Comparison of ENCODE assay signal across 8 cellular contexts in the genomic region with DNA sequence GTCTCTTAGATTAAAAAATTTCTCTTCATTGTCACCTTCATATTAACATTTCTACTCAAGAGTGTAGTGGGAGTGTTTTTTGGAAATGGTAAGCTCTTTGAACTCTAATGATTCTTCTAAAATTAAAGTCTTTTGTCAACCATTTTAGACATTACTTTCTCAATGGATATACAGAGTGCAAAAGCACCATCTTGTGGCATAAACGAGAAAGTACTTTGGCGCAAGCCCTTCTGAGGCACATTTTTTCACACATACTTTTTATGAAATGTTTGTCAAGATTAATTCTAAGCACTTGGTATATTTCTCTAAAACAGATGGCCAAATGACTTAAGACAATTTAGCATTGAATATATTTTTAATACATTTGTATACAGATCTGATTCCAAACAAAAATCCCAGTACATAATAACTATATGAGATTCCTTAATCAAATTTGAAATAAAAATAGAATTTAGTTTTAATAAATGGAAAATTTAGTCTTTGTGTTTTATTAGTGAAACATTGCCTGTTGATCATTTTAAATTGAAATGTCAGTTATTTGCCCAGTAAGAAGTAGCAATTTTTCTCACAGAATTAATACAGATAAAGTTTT.
DNase-seq lines count a peak whose midpoint lies in the region; ATAC-seq and TF ChIP-seq lines count a peak whose summit lies in the region.

No MANE protein-coding gene starts in this region.

- H3K27me3 Mint-ChIP-seq in endothelial cell (ENCODE audit: unreplicated experiment) (no peaks in the 10 kb centered on the region), naive B cell (peaks cover 0 to 12% (median 0%) of the 10 kb centered on the region in 3 donors)
- H3K27me3 Mint-ChIP-seq in T-helper 2 cell treated with Interferon-gamma antibody and Interleukin-4, amounts not matched to agents 5 μg/mL and 100 μg/mL, for 36 hours (ENCODE audit: low read depth) = peaks cover 11% of the 10 kb centered on the region

- H3K4me3 ChIP-seq in cardiac muscle cell = no peak overlapping the region

- DNase-seq in cardiac muscle cell (ENCODE audit: low read depth in 1 of 2, low spot score in 1 of 2) (peak; percentile 60 to 79), Right ventricle myocardium inferior (ENCODE audit: missing footprints) (no peak), RWPE1 (ENCODE audit: low spot score) (peak; percentile 42), endothelial cell (ENCODE audit: low spot score) (peak; percentile 20), naive B cell (peak; percentile 5)
- no peak for DNase-seq in T-helper 2 cell treated with Interferon-gamma antibody and Interleukin-4, amounts not matched to agents 5 μg/mL and 100 μg/mL, for 36 hours (ENCODE audit: low spot score)

- H3K9me3 ChIP-seq in cardiac muscle cell (ENCODE audit: low read depth) = no peaks in the 10 kb centered on the region

- peaks cover 2% of the 10 kb centered on the region for H3K4me1 Mint-ChIP-seq in endothelial cell (ENCODE audit: unreplicated experiment)
- no peaks in the 10 kb centered on the region for H3K4me1 Mint-ChIP-seq in naive B cell
- peaks cover 18% of the 10 kb centered on the region for H3K4me1 Mint-ChIP-seq in T-helper 2 cell treated with Interferon-gamma antibody and Interleukin-4, amounts not matched to agents 5 μg/mL and 100 μg/mL, for 36 hours (ENCODE audit: low read depth)

- H3K36me3 ChIP-seq in cardiac muscle cell = no peaks in the 10 kb centered on the region

- intact Hi-C loops in Right ventricle myocardium inferior (cut with DNase I) = loop anchor here (5.0 to 10.0 kb wide), 3 partner anchors 139 to 1817 kb away; no protein-coding TSS in a partner anchor

- H3K4me3 Mint-ChIP-seq in endothelial cell (ENCODE audit: unreplicated experiment) (no peak overlapping the region), naive B cell (no peak overlapping the region)
- no peak overlapping the region for H3K4me3 Mint-ChIP-seq in T-helper 2 cell treated with Interferon-gamma antibody and Interleukin-4, amounts not matched to agents 5 μg/mL and 100 μg/mL, for 36 hours

- TF ChIP-seq RAD21 in Ishikawa (IDR thresholded peaks at IDR 0.05; ENCODE audit: low read depth) = peak; percentile 85

- H3K27ac ChIP-seq in cardiac muscle cell (no peak overlapping the region), RWPE1 (no peak overlapping the region)

- peaks cover 11% of the 10 kb centered on the region for H3K4me1 ChIP-seq in cardiac muscle cell (ENCODE audit: low read depth)

- CTCF ChIA-PET in RWPE1 (lab: Yijun Ruan, JAX) = interaction anchor here (0.6 to 1.0 kb wide), 5 partner anchors 14 to 815 kb away, joined by 3 to 4 read pairs (median 3); no protein-coding TSS in a partner anchor

- H3K36me3 Mint-ChIP-seq in endothelial cell (ENCODE audit: low read depth, unreplicated experiment) (no peaks in the 10 kb centered on the region), naive B cell (no peaks in the 10 kb centered on the region)
- H3K36me3 Mint-ChIP-seq in T-helper 2 cell treated with Interferon-gamma antibody and Interleukin-4, amounts not matched to agents 5 μg/mL and 100 μg/mL, for 36 hours (ENCODE audit: low read depth) = no peaks in the 10 kb centered on the region

- H3K27ac Mint-ChIP-seq in endothelial cell (ENCODE audit: unreplicated experiment) = no peak overlapping the region
- H3K27ac Mint-ChIP-seq in naive B cell = no peak overlapping the region
- H3K27ac Mint-ChIP-seq in T-helper 2 cell treated with Interferon-gamma antibody and Interleukin-4, amounts not matched to agents 5 μg/mL and 100 μg/mL, for 36 hours = no peak overlapping the region

- H3K9me3 Mint-ChIP-seq in endothelial cell (ENCODE audit: unreplicated experiment) (no peaks in the 10 kb centered on the region), naive B cell (no peaks in the 10 kb centered on the region)
- H3K9me3 Mint-ChIP-seq in T-helper 2 cell treated with Interferon-gamma antibody and Interleukin-4, amounts not matched to agents 5 μg/mL and 100 μg/mL, for 36 hours = no peaks in the 10 kb centered on the region

- POLR2A ChIA-PET in RWPE1 (lab: Yijun Ruan, JAX; ENCODE audit: low non-redundant PET) = no interaction called here

- TF ChIP-seq CTCF in cardiac muscle cell (IDR thresholded peaks at IDR 0.05; ENCODE audit: low read depth, low read length) (peak; percentile 69), RWPE1 (conservative IDR thresholded peaks at IDR 0.05; ENCODE audit: low read depth) (peak; percentile 81), endothelial cell (IDR thresholded peaks at IDR 0.05; ENCODE audit: unreplicated experiment) (peak; percentile 56)

- H3K27me3 ChIP-seq in cardiac muscle cell = no peaks in the 10 kb centered on the region

- TF ChIP-seq EP300 in Ishikawa (IDR thresholded peaks at IDR 0.05; ENCODE audit: borderline replicate concordance) = no peak

- no peak for ATAC-seq in Right ventricle myocardium inferior
- peak; percentile 54 for ATAC-seq in GM21717 (IDR thresholded peaks at IDR 0.05; ENCODE audit: unreplicated experiment)
- ATAC-seq in naive B cell (ENCODE audit: low read depth in 2 of 2) = peak in 1 of 2 donors; percentile 33

TF ChIP-seq in Ishikawa, 13 proteins besides CTCF, POLR2A, EP300 and RAD21:
- TF ChIP-seq ZBTB7A (IDR thresholded peaks at IDR 0.05; ENCODE audit: low read depth) = no peak
- 0 out of 2 replicates have a peak, but pooled peaks have one; percentile 30 for TF ChIP-seq YY1 (IDR thresholded peaks at IDR 0.05; ENCODE audit: low read depth)

Comparison
In these comparisons a context has a peak if more than half of its experiments do, and no peak if none do; other contexts are left out.
1. DNase-seq: peak in cardiac muscle cell (2 of 2), RWPE1 (single experiment), endothelial cell (single experiment) and naive B cell (single experiment); none in Right ventricle myocardium inferior (single experiment) and T-helper 2 cell treated with Interferon-gamma antibody and Interleukin-4, amounts not matched to agents 5 μg/mL and 100 μg/mL, for 36 hours (single experiment).
2. Peak in every context shown above with its lines, with median percentiles within 50 percentile points of each other: CTCF ChIP-seq.